22 cellular contexts compared by ENCODE assay signal in genomic region chr15:66129561-66129960, GRCh38.
DNase-seq lines count a peak whose midpoint lies in the region; ATAC-seq, FAIRE-seq and TF ChIP-seq lines count a peak whose summit lies in the region.
"Had no signal": no experiment of that assay in that cellular context is flagged by ENCODE, and none has a peak within 500 bp of the region (broad histone marks: within the 10 kb centered on the region; RNA-seq: fewer than 3 reads in every experiment).

No MANE protein-coding gene starts in this region.

- ATAC-seq in body of pancreas (peak; percentile 47), pancreas (peak in 3 of 4 donors; percentile 13 to 17 (median 13)), heart right ventricle (no peak)
- ATAC-seq: GM12878 had no signal

- H3K36me3 Mint-ChIP-seq in glutamatergic neuron (ENCODE audit: unreplicated experiment), result no peaks in the 10 kb centered on the region

- no peak for TF ChIP-seq CTCF in body of pancreas (IDR thresholded peaks at IDR 0.05)
- TF ChIP-seq CTCF in glutamatergic neuron (IDR thresholded peaks at IDR 0.05; ENCODE audit: partially characterized antibody, unreplicated experiment), result no peak
- TF ChIP-seq CTCF in pancreas (IDR thresholded peaks at IDR 0.05), result no peak
- TF ChIP-seq CTCF in heart right ventricle (IDR thresholded peaks at IDR 0.05), result no peak
- TF ChIP-seq CTCF in BE2C (IDR thresholded peaks at IDR 0.05; ENCODE audit: low read depth, low read length), result no peak

- H3K4me3 ChIP-seq in body of pancreas, result no peak overlapping the region
- no peak overlapping the region for H3K4me3 ChIP-seq in pancreas
- H3K4me3 ChIP-seq in heart right ventricle, result no peak overlapping the region
- H3K4me3 ChIP-seq in BE2C (ENCODE audit: low read depth, low read length), result no peak overlapping the region
- H3K4me3 ChIP-seq: BLaER1, GM12878, Peyer's patch had no signal

- H3K4me1 ChIP-seq in body of pancreas (peaks cover 20% of the 10 kb centered on the region), pancreas (peaks cover 0 to 3% (median 3%) of the 10 kb centered on the region in 3 donors), heart right ventricle (peaks cover 0 to 6% (median 0%) of the 10 kb centered on the region in 9 donors), BE2C (peaks cover 3% of the 10 kb centered on the region; the same call in 1 of the 2 replicates)
- H3K4me1 ChIP-seq: Peyer's patch had no signal

- H3K9me3 ChIP-seq in body of pancreas, result no peaks in the 10 kb centered on the region
- H3K9me3 ChIP-seq in pancreas, result no peaks in the 10 kb centered on the region
- no peaks in the 10 kb centered on the region for H3K9me3 ChIP-seq in heart right ventricle
- no peaks in the 10 kb centered on the region for H3K9me3 ChIP-seq in BE2C
- H3K9me3 ChIP-seq: BLaER1, Peyer's patch had no signal

- no peak for TF ChIP-seq POLR2A in body of pancreas (IDR thresholded peaks at IDR 0.05)

- 58 to 66% methylated on average over 7 of the region's 7 CpGs for WGBS in body of pancreas, 2 donors
- 56 to 62% methylated on average over 7 of the region's 7 CpGs for WGBS in pancreas, 2 donors
- WGBS in heart right ventricle, 2 donors, result 72 to 82% methylated on average over 7 of the region's 7 CpGs

- H3K27me3 ChIP-seq in body of pancreas (no peaks in the 10 kb centered on the region), pancreas (no peaks in the 10 kb centered on the region), heart right ventricle (peaks cover 0 to 57% (median 36%) of the 10 kb centered on the region in 7 donors), BE2C (no peaks in the 10 kb centered on the region)
- H3K27me3 ChIP-seq: BLaER1, Peyer's patch had no signal

- no peaks in the 10 kb centered on the region for H3K36me3 ChIP-seq in body of pancreas (replicated peaks in 1 of 2; ENCODE audit: insufficient read depth in 1 of 2, low read depth in 2 of 2)
- H3K36me3 ChIP-seq in pancreas, result no peaks in the 10 kb centered on the region
- no peaks in the 10 kb centered on the region for H3K36me3 ChIP-seq in heart right ventricle
- no peaks in the 10 kb centered on the region for H3K36me3 ChIP-seq in BE2C
- H3K36me3 ChIP-seq: BLaER1, Peyer's patch had no signal

- H3K4me1 Mint-ChIP-seq in glutamatergic neuron (ENCODE audit: low read depth, unreplicated experiment), result peaks cover 77% of the 10 kb centered on the region

- no peak overlapping the region for H3K27ac Mint-ChIP-seq in glutamatergic neuron (ENCODE audit: unreplicated experiment)
- H3K27ac Mint-ChIP-seq: CD4-positive, alpha-beta T cell had no signal

- H3K27me3 Mint-ChIP-seq in glutamatergic neuron (ENCODE audit: unreplicated experiment), result peaks cover 26% of the 10 kb centered on the region

- peak overlapping the region; percentile 9 for H3K4me3 Mint-ChIP-seq in glutamatergic neuron (ENCODE audit: unreplicated experiment)
- H3K4me3 Mint-ChIP-seq: CD4-positive, alpha-beta T cell had no signal

- no peak for FAIRE-seq in pancreas (lab: Jason Lieb, UNC)
- FAIRE-seq: A204.1, GM12878, H54 had no signal

- no peak overlapping the region for H3K27ac ChIP-seq in body of pancreas
- no peak overlapping the region for H3K27ac ChIP-seq in pancreas
- H3K27ac ChIP-seq in heart right ventricle, result no peak overlapping the region
- H3K27ac ChIP-seq: BLaER1, Peyer's patch had no signal

- DNase-seq in COLO829 (ENCODE audit: low spot score), result peak; percentile 23
- no peak for DNase-seq in body of pancreas
- DNase-seq in glutamatergic neuron, result no peak
- DNase-seq in pancreas, result no peak
- no peak for DNase-seq in heart right ventricle
- DNase-seq in NCI-H1105 treated with DMSO at 0.1 percent for 48 hours (lab: John Stamatoyannopoulos, UW), result no peak
- no peak for DNase-seq in DMS114 treated with DMSO at 0.1 percent for 48 hours (lab: John Stamatoyannopoulos, UW; ENCODE audit: unreplicated experiment)
- DNase-seq in BE2C, result no peak
- DNase-seq: CD4-positive, alpha-beta T cell; DMS79; Karpas-422; MV-4-11; NCI-H1694; NCI-H2081 treated with DMSO at 0.1 percent for 48 hours; NCI-H2171 treated with DMSO at 0.1 percent for 48 hours; NCI-H524 treated with DMSO at 0.1 percent for 48 hours; NCI-H82; Peyer's patch had no signal

- H3K9me3 Mint-ChIP-seq in glutamatergic neuron (ENCODE audit: unreplicated experiment), result peaks cover 27% of the 10 kb centered on the region
- H3K9me3 Mint-ChIP-seq: CD4-positive, alpha-beta T cell had no signal

- intact Hi-C loops in body of pancreas (cut with DNase I), result no loop called here
- intact Hi-C loops in pancreas (cut with DNase I), result no loop called here
- intact Hi-C loops in heart right ventricle (cut with DNase I), result loop anchor here in 1 of 10 donors (10.0 kb wide), 1 partner anchor 155 kb away; no protein-coding TSS in a partner anchor

Comparison
In these comparisons a context has a peak if more than half of its experiments do, and no peak if none do; other contexts are left out.
1. ATAC-seq: peak in body of pancreas (single experiment) and pancreas (3 of 4); none in heart right ventricle (0 of 8).